In the genomic region with DNA sequence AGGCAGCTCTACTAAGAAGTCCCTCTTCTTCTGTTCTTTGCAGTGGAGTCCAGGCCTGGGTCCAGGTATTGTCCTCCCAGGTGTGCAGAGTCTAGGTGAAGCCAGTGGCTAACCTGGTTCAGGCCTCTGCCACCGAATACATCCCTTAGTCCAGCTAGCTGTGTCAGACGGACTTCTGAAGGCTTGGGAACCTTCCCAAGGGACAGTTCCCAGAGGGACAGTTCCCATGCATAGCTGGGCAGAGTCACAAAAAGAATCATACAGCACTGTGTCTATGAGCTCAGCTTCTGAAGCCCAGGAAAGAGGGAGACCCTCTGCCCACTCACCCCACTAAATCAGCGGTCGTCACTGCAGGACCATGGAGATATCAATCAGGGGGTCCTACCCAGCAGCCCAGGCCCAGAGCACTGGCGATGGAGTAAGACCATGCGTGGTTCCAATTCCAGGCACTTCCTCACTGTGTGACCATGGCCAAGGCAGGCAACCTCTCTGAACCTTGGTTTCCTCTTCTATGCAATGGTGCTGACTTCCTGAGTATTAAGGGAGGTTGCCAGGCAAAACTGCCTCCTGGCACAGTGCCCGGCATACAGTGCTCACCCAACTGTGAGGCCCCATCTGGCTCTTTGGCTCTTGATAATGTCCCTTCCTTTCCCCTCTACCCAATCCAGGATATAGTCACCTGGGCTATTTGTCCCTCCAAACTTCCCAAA, we compare ENCODE assay signal across 26 cellular contexts. TPM values are rescaled to one million over a fixed set of nuclear protein-coding genes. Genes with fewer than 3 reads are reported as not detected.
DNase-seq lines count a peak whose midpoint lies in the region; ATAC-seq and TF ChIP-seq lines count a peak whose summit lies in the region.
"Had no signal": no experiment of that assay in that cellular context is flagged by ENCODE, and none has a peak within 500 bp of the region (broad histone marks: within the 10 kb centered on the region; RNA-seq: fewer than 3 reads in every experiment).

No MANE protein-coding gene starts in this region.

- ATAC-seq in Right ventricle myocardium superior (ENCODE audit: poor library complexity) (no peak), heart left ventricle (no peak), GM19035 (IDR thresholded peaks at IDR 0.05; ENCODE audit: unreplicated experiment) (no peak), GM18868 (IDR thresholded peaks at IDR 0.05; ENCODE audit: unreplicated experiment) (no peak)
- ATAC-seq: activated CD4-positive, alpha-beta T cell treated with anti-CD3 and anti-CD28 coated beads for 36 hours; foreskin keratinocyte; naive thymus-derived CD8-positive, alpha-beta T cell; sciatic nerve; T-cell had no signal

- WGBS in heart left ventricle, 4 donors: 81 to 88% (median 86%) methylated on average over 3 to 7 of the region's 7 CpGs

- H3K27me3 ChIP-seq in heart left ventricle: no peaks in the 10 kb centered on the region
- H3K27me3 ChIP-seq: colonic mucosa, ovary, uterus had no signal

- intact Hi-C loops in Right ventricle myocardium superior (cut with DNase I): no loop called here
- intact Hi-C loops in heart left ventricle (cut with DNase I): loop anchor here in 1 of 10 donors (5.0 kb wide), 1 partner anchor 39 kb away; no protein-coding TSS in a partner anchor

- no peak for TF ChIP-seq POLR2A in heart left ventricle (IDR thresholded peaks at IDR 0.05)

- H3K27ac ChIP-seq in heart left ventricle: no peak overlapping the region
- H3K27ac ChIP-seq: colonic mucosa, foreskin keratinocyte, HL-60, ovary, uterus had no signal

- H3K4me1 ChIP-seq in heart left ventricle: peaks cover 0 to 30% (median 10%) of the 10 kb centered on the region in 12 donors
- H3K4me1 ChIP-seq: colonic mucosa, foreskin keratinocyte, uterus had no signal

- no peak overlapping the region for H3K4me3 ChIP-seq in heart left ventricle
- H3K4me3 ChIP-seq: colonic mucosa, ovary, uterus had no signal

- no peaks in the 10 kb centered on the region for H3K36me3 ChIP-seq in heart left ventricle
- H3K36me3 ChIP-seq: colonic mucosa, ovary, uterus had no signal

- H3K9me3 ChIP-seq in heart left ventricle: no peaks in the 10 kb centered on the region
- H3K9me3 ChIP-seq: colonic mucosa, ovary, uterus had no signal

- DNase-seq in Right ventricle myocardium superior (peak; percentile 55), heart left ventricle (no peak), NCI-H2171 treated with DMSO at 0.1 percent for 48 hours (lab: John Stamatoyannopoulos, UW) (peak; percentile 94), dermis blood vessel endothelial cell (peak; percentile 89), pulmonary artery endothelial cell (ENCODE audit: low read depth, low spot score) (peak; percentile 49), MV-4-11 (lab: John Stamatoyannopoulos, UW) (no peak)
- DNase-seq: activated CD4-positive, alpha-beta T cell treated with anti-CD3 and anti-CD28 coated beads for 36 hours; activated naive CD4-positive, alpha-beta T cell treated with anti-CD3 and anti-CD28 coated beads, Interleukin-2, amount 50 U/mL, for 16 hours; colonic mucosa; foreskin keratinocyte; HFFc6; hypothalamus; NCI-H1930; NCI-H526; ovary; T-cell; uterus had no signal

- TF ChIP-seq CTCF in heart left ventricle (IDR thresholded peaks at IDR 0.05): no peak

RNA-seq across cellular contexts. Expression of a gene that starts 3.4 kb away (rescaled TPM):
- total RNA-seq in Right ventricle myocardium superior: not detected
- not detected for total RNA-seq in heart left ventricle
- not detected for polyA plus RNA-seq in heart left ventricle
- total RNA-seq in dermis blood vessel endothelial cell: not detected in 2 replicates
- not detected in 2 replicates for total RNA-seq in pulmonary artery endothelial cell
- total RNA-seq: A172; activated CD4-positive, alpha-beta T cell treated with anti-CD3 and anti-CD28 coated beads for 36 hours; foreskin keratinocyte; HFFc6; MCF 10A; naive thymus-derived CD8-positive, alpha-beta T cell; sciatic nerve; T-cell; uterus had no signal
- polyA plus RNA-seq: BJ; foreskin keratinocyte; keratinocyte; naive thymus-derived CD8-positive, alpha-beta T cell; ovary had no signal

RNA-seq across cellular contexts. Expression of a gene that starts 31.9 kb away (rescaled TPM):
- total RNA-seq in Right ventricle myocardium superior (not detected), heart left ventricle (not detected), dermis blood vessel endothelial cell (not detected in 2 replicates), pulmonary artery endothelial cell (not detected in 2 replicates)
- not detected for polyA plus RNA-seq in heart left ventricle
- total RNA-seq: A172; activated CD4-positive, alpha-beta T cell treated with anti-CD3 and anti-CD28 coated beads for 36 hours; foreskin keratinocyte; HFFc6; MCF 10A; naive thymus-derived CD8-positive, alpha-beta T cell; sciatic nerve; T-cell; uterus had no signal
- polyA plus RNA-seq: BJ; foreskin keratinocyte; naive thymus-derived CD8-positive, alpha-beta T cell had no signal

RNA-seq across cellular contexts. Expression of a gene that starts 53.4 kb away (rescaled TPM):
- 8.4 TPM for total RNA-seq in Right ventricle myocardium superior
- 10 to 100 TPM in 5 of 9 donors, 1 to 10 TPM in 4; 6.0 to 26.7 (median 10.1) TPM for total RNA-seq in heart left ventricle
- 10 to 100 TPM in 1 of 2 donors, 1 to 10 TPM in 1; 8.1 to 33.3 TPM for polyA plus RNA-seq in heart left ventricle
- total RNA-seq in dermis blood vessel endothelial cell: 14.0 and 31.2 TPM in 2 replicates
- 23.9 and 33.9 TPM in 2 replicates for total RNA-seq in pulmonary artery endothelial cell

Comparison
In these comparisons a context has a peak if more than half of its experiments do, and no peak if none do; other contexts are left out.
1. DNase-seq: peak in Right ventricle myocardium superior (single experiment), NCI-H2171 treated with DMSO at 0.1 percent for 48 hours (single experiment), dermis blood vessel endothelial cell (single experiment) and pulmonary artery endothelial cell (single experiment); none in heart left ventricle (0 of 5) and MV-4-11 (single experiment).